ENCODE assay signal across 34 cellular contexts in the genomic region with DNA sequence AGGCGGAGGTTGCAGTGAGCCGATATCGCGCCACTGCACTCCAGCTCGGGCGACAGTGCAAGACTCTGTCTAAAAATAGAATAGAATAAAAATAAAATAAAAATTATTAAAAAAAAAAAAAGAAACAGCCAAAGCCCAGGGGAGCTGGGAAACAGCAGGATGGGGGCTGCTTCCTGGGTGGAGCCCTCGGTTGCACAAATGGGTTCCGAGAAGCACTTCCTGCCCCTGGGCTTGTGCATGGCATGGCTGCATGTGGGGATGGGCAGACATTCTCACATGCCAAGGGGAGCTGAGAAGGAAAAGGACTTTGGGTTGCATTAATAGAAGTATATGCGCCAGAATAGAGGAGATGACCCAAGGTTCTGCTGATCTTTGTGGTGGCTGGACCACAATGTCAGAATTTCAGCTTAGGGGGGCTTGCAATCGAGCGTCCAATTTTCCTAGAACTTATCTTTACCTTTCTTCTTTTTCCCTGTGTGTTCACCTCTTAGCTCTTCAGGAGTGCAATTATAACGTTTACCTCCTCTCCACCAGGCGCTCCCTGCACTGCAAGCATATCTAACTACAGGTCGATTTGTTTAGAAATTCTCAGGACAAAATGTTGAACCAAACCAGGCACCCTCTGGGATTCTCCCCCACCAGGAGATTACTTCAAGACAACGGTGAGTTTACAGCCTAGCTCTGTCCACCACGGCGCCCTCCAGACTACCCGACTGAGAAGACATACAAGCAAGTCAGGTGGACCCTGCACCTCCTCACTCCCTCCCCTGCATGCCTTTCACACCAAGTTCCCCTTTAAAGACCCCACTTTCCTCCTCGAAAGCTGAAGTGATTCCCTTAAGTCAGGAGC. TPM values are rescaled to one million over a fixed set of nuclear protein-coding genes. Genes with fewer than 3 reads are reported as not detected.
DNase-seq lines count a peak whose midpoint lies in the region; ATAC-seq and TF ChIP-seq lines count a peak whose summit lies in the region.
"Had no signal": no experiment of that assay in that cellular context is flagged by ENCODE, and none has a peak within 500 bp of the region (broad histone marks: within the 10 kb centered on the region; RNA-seq: fewer than 3 reads in every experiment).

No MANE protein-coding gene starts in this region.

- no peak for DNase-seq in activated CD8-positive, alpha-beta T cell treated with anti-CD3 and anti-CD28 coated beads, Interleukin-2, amount 10 ng/mL, durations not matched to agents 7 days and 5 days
- DNase-seq in activated CD8-positive, alpha-beta T cell treated with anti-CD3 and anti-CD28 coated beads for 36 hours, result no peak
- DNase-seq in PC-9 (no peak), esophagus muscularis mucosa (ENCODE audit: extremely low spot score) (peak; percentile 77), sigmoid colon (peak; percentile 34), T1000 (lab: John Stamatoyannopoulos, UW) (no peak), DMS114 treated with DMSO at 0.1 percent for 48 hours (lab: John Stamatoyannopoulos, UW; ENCODE audit: unreplicated experiment) (no peak), SW480 (ENCODE audit: low spot score) (no peak)
- DNase-seq: activated CD4-positive, alpha-beta memory T cell treated with anti-CD3 and anti-CD28 coated beads, Interleukin-2, amount 10 ng/mL, durations not matched to agents 7 days and 5 days; activated CD4-positive, alpha-beta T cell treated with anti-CD3 and anti-CD28 coated beads for 1 hour; caudate nucleus; dermis blood vessel endothelial cell; EL; hippocampal formation; left ventricle myocardium superior; MM.1S; NCI-H2029; NCI-H2227 treated with DMSO at 0.1 percent for 48 hours; NCI-H69; retina; SHP77 treated with DMSO at 0.1 percent for 48 hours; stimulated activated CD4-positive, alpha-beta T cell treated with anti-CD3 and anti-CD28 coated beads, Interleukin-4, amount 100 ng/mL, for 1 hour; substantia nigra had no signal

- no peaks in the 10 kb centered on the region for H3K79me2 ChIP-seq in PC-9 (ENCODE audit: low read depth)

- no peaks in the 10 kb centered on the region for H4K20me1 ChIP-seq in PC-9 (ENCODE audit: insufficient read depth)

- POLR2A ChIA-PET in activated CD8-positive, alpha-beta T cell treated with anti-CD3 and anti-CD28 coated beads, Interleukin-2, amount 10 ng/mL, durations not matched to agents 7 days and 5 days (lab: Charles Lee), result no interaction called here
- POLR2A ChIA-PET in activated CD8-positive, alpha-beta T cell treated with anti-CD3 and anti-CD28 coated beads for 36 hours (lab: Charles Lee), result no interaction called here
- POLR2A ChIA-PET in PC-9 (lab: Charles Lee; ENCODE audit: unreplicated experiment), result interaction anchor here (0.5 kb wide), 1 partner anchor 101 kb away, joined by 3 read pairs; no protein-coding TSS in a partner anchor

- H3K4me3 ChIP-seq in PC-9 (no peak overlapping the region), esophagus muscularis mucosa (no peak overlapping the region), sigmoid colon (no peak overlapping the region)
- H3K4me3 ChIP-seq: GM12878, ovary, Peyer's patch, vagina had no signal

- no TSS peak for BruUV-seq in PC-9 (replicated peaks; lab: Mats Ljungman, UMichigan)

- no peaks in the 10 kb centered on the region for H3K9me2 ChIP-seq in PC-9 (ENCODE audit: insufficient read depth)

- intact Hi-C loops in activated CD8-positive, alpha-beta T cell treated with anti-CD3 and anti-CD28 coated beads for 36 hours (cut with micrococcal nuclease), result no loop called here
- intact Hi-C loops in PC-9 (cut with micrococcal nuclease; ENCODE audit: unreplicated experiment), result no loop called here
- intact Hi-C loops in esophagus muscularis mucosa (cut with DNase I), result no loop called here
- intact Hi-C loops in sigmoid colon (cut with DNase I), result no loop called here

- no peaks in the 10 kb centered on the region for H3K9me3 ChIP-seq in PC-9 (ENCODE audit: insufficient read depth, low read depth)
- H3K9me3 ChIP-seq in esophagus muscularis mucosa, result no peaks in the 10 kb centered on the region
- H3K9me3 ChIP-seq in sigmoid colon, result no peaks in the 10 kb centered on the region
- H3K9me3 ChIP-seq: ovary, Peyer's patch, vagina had no signal

- H2AFZ ChIP-seq in PC-9, result no peak overlapping the region

- 83% methylated on average over 19 of the region's 19 CpGs for WGBS in esophagus muscularis mucosa
- WGBS in sigmoid colon, 2 donors, result 72 to 76% methylated on average over 19 of the region's 19 CpGs

- TF ChIP-seq EP300 in esophagus muscularis mucosa (IDR thresholded peaks at IDR 0.05), result no peak
- TF ChIP-seq EP300 in sigmoid colon (IDR thresholded peaks at IDR 0.05), result no peak

- H3K4me3 Mint-ChIP-seq in activated CD8-positive, alpha-beta T cell treated with anti-CD3 and anti-CD28 coated beads, Interleukin-2, amount 10 ng/mL, durations not matched to agents 7 days and 5 days, result no peak overlapping the region
- H3K4me3 Mint-ChIP-seq in activated CD8-positive, alpha-beta T cell treated with anti-CD3 and anti-CD28 coated beads for 36 hours, result no peak overlapping the region
- H3K4me3 Mint-ChIP-seq: activated CD4-positive, alpha-beta memory T cell treated with anti-CD3 and anti-CD28 coated beads, Interleukin-2, amount 10 ng/mL, durations not matched to agents 7 days and 5 days; activated naive CD8-positive, alpha-beta T cell; CD4-positive, alpha-beta T cell; naive thymus-derived CD8-positive, alpha-beta T cell; T-cell had no signal

- no peak for ATAC-seq in activated CD8-positive, alpha-beta T cell treated with anti-CD3 and anti-CD28 coated beads, Interleukin-2, amount 10 ng/mL, durations not matched to agents 7 days and 5 days
- ATAC-seq in activated CD8-positive, alpha-beta T cell treated with anti-CD3 and anti-CD28 coated beads for 36 hours, result no peak
- ATAC-seq: GM12878; HCT116; left ventricle myocardium superior; naive thymus-derived CD8-positive, alpha-beta T cell; T-cell had no signal

- H3F3A ChIP-seq in PC-9 (ENCODE audit: insufficient read depth, low read depth), result no peaks in the 10 kb centered on the region

- TF ChIP-seq CTCF in activated CD8-positive, alpha-beta T cell treated with anti-CD3 and anti-CD28 coated beads for 36 hours (IDR thresholded peaks at IDR 0.05), result no peak
- TF ChIP-seq CTCF in PC-9 (conservative IDR thresholded peaks at IDR 0.05) (0 out of 2 replicates have a peak, but pooled peaks have one; percentile 24), esophagus muscularis mucosa (IDR thresholded peaks at IDR 0.05) (no peak), sigmoid colon (IDR thresholded peaks at IDR 0.05) (no peak)

- no peak overlapping the region for H3K4me2 ChIP-seq in PC-9
- H3K4me2 ChIP-seq: KMS-11 had no signal

- no peaks in the 10 kb centered on the region for H3K36me3 Mint-ChIP-seq in activated CD8-positive, alpha-beta T cell treated with anti-CD3 and anti-CD28 coated beads, Interleukin-2, amount 10 ng/mL, durations not matched to agents 7 days and 5 days (ENCODE audit: low read depth)
- no peaks in the 10 kb centered on the region for H3K36me3 Mint-ChIP-seq in activated CD8-positive, alpha-beta T cell treated with anti-CD3 and anti-CD28 coated beads for 36 hours (ENCODE audit: low read depth)
- H3K36me3 Mint-ChIP-seq: activated naive CD8-positive, alpha-beta T cell; naive thymus-derived CD8-positive, alpha-beta T cell; T-cell had no signal

- H3K9me3 Mint-ChIP-seq in activated CD8-positive, alpha-beta T cell treated with anti-CD3 and anti-CD28 coated beads, Interleukin-2, amount 10 ng/mL, durations not matched to agents 7 days and 5 days (ENCODE audit: insufficient read depth), result no peaks in the 10 kb centered on the region
- H3K9me3 Mint-ChIP-seq in activated CD8-positive, alpha-beta T cell treated with anti-CD3 and anti-CD28 coated beads for 36 hours, result no peaks in the 10 kb centered on the region
- H3K9me3 Mint-ChIP-seq: activated CD4-positive, alpha-beta memory T cell treated with anti-CD3 and anti-CD28 coated beads, Interleukin-2, amount 10 ng/mL, durations not matched to agents 7 days and 5 days; CD4-positive, alpha-beta T cell; T-cell had no signal

- H3K27ac Mint-ChIP-seq in activated CD8-positive, alpha-beta T cell treated with anti-CD3 and anti-CD28 coated beads, Interleukin-2, amount 10 ng/mL, durations not matched to agents 7 days and 5 days, result peak overlapping the region; percentile 21
- H3K27ac Mint-ChIP-seq in activated CD8-positive, alpha-beta T cell treated with anti-CD3 and anti-CD28 coated beads for 36 hours, result no peak overlapping the region
- H3K27ac Mint-ChIP-seq: activated CD4-positive, alpha-beta memory T cell treated with anti-CD3 and anti-CD28 coated beads, Interleukin-2, amount 10 ng/mL, durations not matched to agents 7 days and 5 days; activated naive CD8-positive, alpha-beta T cell; CD4-positive, alpha-beta T cell; T-cell had no signal

- peaks cover 12% of the 10 kb centered on the region for H3K4me1 Mint-ChIP-seq in activated CD8-positive, alpha-beta T cell treated with anti-CD3 and anti-CD28 coated beads, Interleukin-2, amount 10 ng/mL, durations not matched to agents 7 days and 5 days (ENCODE audit: low read depth)
- H3K4me1 Mint-ChIP-seq in activated CD8-positive, alpha-beta T cell treated with anti-CD3 and anti-CD28 coated beads for 36 hours (ENCODE audit: low read depth), result no peaks in the 10 kb centered on the region

- H3K36me3 ChIP-seq in PC-9 (ENCODE audit: low read depth) (no peaks in the 10 kb centered on the region), esophagus muscularis mucosa (no peaks in the 10 kb centered on the region), sigmoid colon (peaks cover 0 to 7% (median 3%) of the 10 kb centered on the region in 4 donors)
- H3K36me3 ChIP-seq: ovary, Peyer's patch, vagina had no signal

- CTCF ChIA-PET in activated CD8-positive, alpha-beta T cell treated with anti-CD3 and anti-CD28 coated beads, Interleukin-2, amount 10 ng/mL, durations not matched to agents 7 days and 5 days (lab: Charles Lee), result interaction anchor here (1.2 kb wide), 1 partner anchor 405 kb away, joined by 3 read pairs; no protein-coding TSS in a partner anchor
- CTCF ChIA-PET in activated CD8-positive, alpha-beta T cell treated with anti-CD3 and anti-CD28 coated beads for 36 hours (lab: Charles Lee), result no interaction called here
- CTCF ChIA-PET in PC-9 (lab: Charles Lee), result interaction anchor here (0.7 kb wide), 1 partner anchor 174 kb away, joined by 3 read pairs; no protein-coding TSS in a partner anchor

- TF ChIP-seq POLR2A in esophagus muscularis mucosa (IDR thresholded peaks at IDR 0.05; ENCODE audit: low read depth) (no peak), sigmoid colon (IDR thresholded peaks at IDR 0.05) (no peak)

- H3K27me3 Mint-ChIP-seq in activated CD8-positive, alpha-beta T cell treated with anti-CD3 and anti-CD28 coated beads, Interleukin-2, amount 10 ng/mL, durations not matched to agents 7 days and 5 days (ENCODE audit: low read depth), result peaks cover 19% of the 10 kb centered on the region
- peaks cover 6% of the 10 kb centered on the region for H3K27me3 Mint-ChIP-seq in activated CD8-positive, alpha-beta T cell treated with anti-CD3 and anti-CD28 coated beads for 36 hours
- H3K27me3 Mint-ChIP-seq: CD4-positive, alpha-beta T cell had no signal

- H3K27ac ChIP-seq in PC-9 (no peak overlapping the region), esophagus muscularis mucosa (replicated peaks in 1 of 4) (no peak overlapping the region), sigmoid colon (no peak overlapping the region)
- H3K27ac ChIP-seq: HL-60, KMS-11, ovary, Peyer's patch, vagina had no signal

- no peaks in the 10 kb centered on the region for H3K27me3 ChIP-seq in PC-9 (ENCODE audit: insufficient read depth, low read depth)
- H3K27me3 ChIP-seq in esophagus muscularis mucosa, result no peaks in the 10 kb centered on the region
- no peaks in the 10 kb centered on the region for H3K27me3 ChIP-seq in sigmoid colon
- H3K27me3 ChIP-seq: ovary, Peyer's patch, vagina had no signal

- no peaks in the 10 kb centered on the region for H3K4me1 ChIP-seq in PC-9 (replicated peaks; ENCODE audit: insufficient read depth)
- H3K4me1 ChIP-seq in esophagus muscularis mucosa, result no peaks in the 10 kb centered on the region
- H3K4me1 ChIP-seq in sigmoid colon, result peaks cover 0 to 7% (median 0%) of the 10 kb centered on the region in 4 donors
- H3K4me1 ChIP-seq: Peyer's patch, vagina had no signal

RNA-seq across cellular contexts. Expression of a gene that starts 53.2 kb away (rescaled TPM):
- not detected for total RNA-seq in activated CD8-positive, alpha-beta T cell treated with anti-CD3 and anti-CD28 coated beads, Interleukin-2, amount 10 ng/mL, durations not matched to agents 7 days and 5 days
- not detected for total RNA-seq in activated CD8-positive, alpha-beta T cell treated with anti-CD3 and anti-CD28 coated beads for 36 hours
- 0.94 and 1.2 TPM in 2 replicates for total RNA-seq in PC-9 (2021)
- 10 to 100 TPM in 3 of 4 donors, 1 to 10 TPM in 1; 6.6 to 20.4 (median 12.4) TPM for total RNA-seq in esophagus muscularis mucosa
- total RNA-seq in sigmoid colon, result 10 to 100 TPM; 20.7 to 32.4 (median 24.1) TPM
- polyA plus RNA-seq in sigmoid colon, result 1 to 10 TPM in 1 of 3 donors, under 1 TPM in 2; 0.23 to 1.3 (median 0.60) TPM
- total RNA-seq: activated CD4-positive, alpha-beta memory T cell treated with anti-CD3 and anti-CD28 coated beads, Interleukin-2, amount 10 ng/mL, durations not matched to agents 7 days and 5 days; CD4-positive, alpha-beta T cell; dermis blood vessel endothelial cell; GM12878; naive thymus-derived CD8-positive, alpha-beta T cell had no signal
- polyA plus RNA-seq: GM12878; naive thymus-derived CD8-positive, alpha-beta T cell had no signal

Comparison
In these comparisons a context has a peak if more than half of its experiments do, and no peak if none do; other contexts are left out.
1. DNase-seq: peak in esophagus muscularis mucosa (single experiment) and sigmoid colon (single experiment); none in activated CD8-positive, alpha-beta T cell treated with anti-CD3 and anti-CD28 coated beads, Interleukin-2, amount 10 ng/mL, durations not matched to agents 7 days and 5 days (single experiment), activated CD8-positive, alpha-beta T cell treated with anti-CD3 and anti-CD28 coated beads for 36 hours (single experiment), PC-9 (0 of 2), T1000 (single experiment), DMS114 treated with DMSO at 0.1 percent for 48 hours (single experiment) and SW480 (single experiment).